In genomic region chr6:83073620-83074019, GRCh38 we compare ENCODE assay signal across 17 cellular contexts.
"Had no signal": no experiment of that assay in that cellular context is flagged by ENCODE, and none has a peak within 500 bp of the region (broad histone marks: within the 10 kb centered on the region; RNA-seq: fewer than 3 reads in every experiment).

No MANE protein-coding gene starts in this region.

- H3K36me3 ChIP-seq: brain microvascular endothelial cell, gastroesophageal sphincter, left ventricle myocardium inferior, right atrium auricular region, suprapubic skin had no signal

- H3K9me3 ChIP-seq: gastroesophageal sphincter, left ventricle myocardium inferior, right atrium auricular region, suprapubic skin had no signal

- H3K27ac Mint-ChIP-seq: activated CD8-positive, alpha-beta T cell treated with anti-CD3 and anti-CD28 coated beads for 36 hours; natural killer cell treated with Interleukin-12 subunit alpha and Interleukin-12 subunit beta and Interleukin-15 and Interleukin-18, amount 100 ng/mL, for 72 hours; type B pancreatic cell had no signal

- H3K27me3 Mint-ChIP-seq: activated CD8-positive, alpha-beta T cell treated with anti-CD3 and anti-CD28 coated beads for 36 hours; natural killer cell treated with Interleukin-12 subunit alpha and Interleukin-12 subunit beta and Interleukin-15 and Interleukin-18, amount 100 ng/mL, for 72 hours; type B pancreatic cell had no signal

- DNase-seq: activated CD4-positive, alpha-beta T cell treated with anti-CD3 and anti-CD28 coated beads for 4 hours; activated CD8-positive, alpha-beta T cell treated with anti-CD3 and anti-CD28 coated beads for 36 hours; anterior cingulate cortex; brain microvascular endothelial cell; erythroblast; islet precursor cell; left ventricle myocardium inferior; mesendoderm; small intestine; stimulated activated CD4-positive, alpha-beta T cell treated with anti-CD3 and anti-CD28 coated beads, Interleukin-4, amount 100 ng/mL, for 24 hours; stimulated activated naive CD4-positive, alpha-beta T cell treated with Interleukin-2 at 50 U/mL for 16 hours; T-helper 2 cell had no signal

- H3K36me3 Mint-ChIP-seq: natural killer cell treated with Interleukin-12 subunit alpha and Interleukin-12 subunit beta and Interleukin-15 and Interleukin-18, amount 100 ng/mL, for 72 hours had no signal

- H3K9me3 Mint-ChIP-seq: activated CD8-positive, alpha-beta T cell treated with anti-CD3 and anti-CD28 coated beads for 36 hours; natural killer cell treated with Interleukin-12 subunit alpha and Interleukin-12 subunit beta and Interleukin-15 and Interleukin-18, amount 100 ng/mL, for 72 hours; type B pancreatic cell had no signal

- H3K27me3 ChIP-seq: brain microvascular endothelial cell, gastroesophageal sphincter, right atrium auricular region, suprapubic skin had no signal

- H3K27ac ChIP-seq: brain microvascular endothelial cell, gastroesophageal sphincter, left ventricle myocardium inferior, right atrium auricular region, suprapubic skin had no signal

- H3K4me3 Mint-ChIP-seq: activated CD8-positive, alpha-beta T cell treated with anti-CD3 and anti-CD28 coated beads for 36 hours; natural killer cell treated with Interleukin-12 subunit alpha and Interleukin-12 subunit beta and Interleukin-15 and Interleukin-18, amount 100 ng/mL, for 72 hours; type B pancreatic cell had no signal

- ATAC-seq: activated CD8-positive, alpha-beta T cell treated with anti-CD3 and anti-CD28 coated beads for 36 hours; gastroesophageal sphincter; natural killer cell treated with Interleukin-12 subunit alpha and Interleukin-12 subunit beta and Interleukin-15 and Interleukin-18, amount 100 ng/mL, for 72 hours had no signal

- H3K4me3 ChIP-seq: gastroesophageal sphincter, left ventricle myocardium inferior, right atrium auricular region, suprapubic skin had no signal
